2 cellular contexts compared by ENCODE assay signal in the genomic region with DNA sequence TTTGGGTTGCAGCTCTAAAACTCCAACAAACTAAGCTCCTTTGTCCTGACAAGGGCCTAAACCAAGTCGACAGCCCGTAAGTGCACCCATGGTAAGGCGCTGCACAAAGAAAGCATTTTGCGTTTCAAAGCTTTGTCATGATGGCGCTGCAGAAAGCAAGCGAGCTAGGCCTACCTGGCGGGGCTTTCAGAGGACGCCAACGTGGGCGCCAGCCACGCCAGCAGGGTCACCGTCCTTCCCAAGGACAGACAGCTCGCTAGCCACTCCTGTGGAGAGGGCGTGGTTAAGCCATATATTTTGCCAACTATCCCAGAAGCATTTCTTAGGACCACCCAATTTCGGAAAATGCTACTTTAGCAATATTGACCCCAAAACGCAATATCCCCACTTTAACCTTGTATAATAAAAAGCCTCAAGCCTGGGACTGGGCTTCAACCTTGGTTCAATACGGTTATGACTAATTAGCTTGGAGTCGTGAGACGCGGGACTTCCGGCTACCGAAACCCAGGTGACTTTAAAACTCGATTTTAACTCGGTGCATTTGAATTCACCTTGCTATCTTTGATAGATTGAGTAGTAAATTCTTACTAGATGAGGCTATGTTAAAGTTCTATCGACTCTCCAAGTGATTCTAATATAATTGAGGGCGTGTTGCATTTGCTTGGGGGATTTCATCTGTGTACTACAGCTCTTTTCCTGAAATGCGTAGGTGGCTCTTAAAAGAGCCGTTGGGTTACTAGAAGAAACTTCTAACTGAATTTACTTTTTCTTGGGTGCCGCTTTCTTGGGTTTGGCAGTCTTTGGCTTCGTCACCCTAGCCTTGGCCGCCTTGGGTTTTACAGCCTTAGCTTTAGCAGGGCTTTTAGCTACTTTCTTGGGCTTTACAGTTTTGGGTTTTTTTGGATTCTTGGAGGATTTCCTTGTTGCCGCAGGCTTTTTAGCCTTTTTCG.
TF ChIP-seq lines count a peak whose summit lies in the region.

No MANE protein-coding gene starts in this region.

TF ChIP-seq in SK-N-SH, 30 proteins besides CTCF, POLR2A, EP300 and RAD21:
- TF ChIP-seq, protein P1, sequence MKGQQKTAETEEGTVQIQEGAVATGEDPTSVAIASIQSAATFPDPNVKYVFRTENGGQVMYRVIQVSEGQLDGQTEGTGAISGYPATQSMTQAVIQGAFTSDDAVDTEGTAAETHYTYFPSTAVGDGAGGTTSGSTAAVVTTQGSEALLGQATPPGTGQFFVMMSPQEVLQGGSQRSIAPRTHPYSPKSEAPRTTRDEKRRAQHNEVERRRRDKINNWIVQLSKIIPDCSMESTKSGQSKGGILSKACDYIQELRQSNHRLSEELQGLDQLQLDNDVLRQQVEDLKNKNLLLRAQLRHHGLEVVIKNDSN (IDR thresholded peaks at IDR 0.05; ENCODE audit: borderline replicate concordance, low read depth), result no peak
- TF ChIP-seq FOXJ3 (CRISPR knock-in tag; IDR thresholded peaks at IDR 0.05) (no peak), RCOR1 (IDR thresholded peaks at IDR 0.05; ENCODE audit: low read length) (no peak), POLR2AphosphoS5 (IDR thresholded peaks at IDR 0.05; ENCODE audit: low read depth, low read length) (no peak), JUND (IDR thresholded peaks at IDR 0.05) (no peak), SMC3 (IDR thresholded peaks at IDR 0.05; ENCODE audit: low read depth, low read length) (no peak), EZH2phosphoT487 (IDR thresholded peaks at IDR 0.05; ENCODE audit: borderline replicate concordance, low read depth) (no peak), NRF1 (IDR thresholded peaks at IDR 0.05; ENCODE audit: low read depth, low read length) (no peak)
- TF ChIP-seq, protein P2, sequence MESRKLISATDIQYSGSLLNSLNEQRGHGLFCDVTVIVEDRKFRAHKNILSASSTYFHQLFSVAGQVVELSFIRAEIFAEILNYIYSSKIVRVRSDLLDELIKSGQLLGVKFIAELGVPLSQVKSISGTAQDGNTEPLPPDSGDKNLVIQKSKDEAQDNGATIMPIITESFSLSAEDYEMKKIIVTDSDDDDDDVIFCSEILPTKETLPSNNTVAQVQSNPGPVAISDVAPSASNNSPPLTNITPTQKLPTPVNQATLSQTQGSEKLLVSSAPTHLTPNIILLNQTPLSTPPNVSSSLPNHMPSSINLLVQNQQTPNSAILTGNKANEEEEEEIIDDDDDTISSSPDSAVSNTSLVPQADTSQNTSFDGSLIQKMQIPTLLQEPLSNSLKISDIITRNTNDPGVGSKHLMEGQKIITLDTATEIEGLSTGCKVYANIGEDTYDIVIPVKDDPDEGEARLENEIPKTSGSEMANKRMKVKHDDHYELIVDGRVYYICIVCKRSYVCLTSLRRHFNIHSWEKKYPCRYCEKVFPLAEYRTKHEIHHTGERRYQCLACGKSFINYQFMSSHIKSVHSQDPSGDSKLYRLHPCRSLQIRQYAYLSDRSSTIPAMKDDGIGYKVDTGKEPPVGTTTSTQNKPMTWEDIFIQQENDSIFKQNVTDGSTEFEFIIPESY (IDR thresholded peaks at IDR 0.05; ENCODE audit: borderline replicate concordance, low read depth), result no peak

TF ChIP-seq in SK-N-SH treated with all-trans-retinoic acid at 6 μM for 48 hours, 23 proteins besides CTCF, POLR2A, EP300 and RAD21:
- TF ChIP-seq, protein P3, sequence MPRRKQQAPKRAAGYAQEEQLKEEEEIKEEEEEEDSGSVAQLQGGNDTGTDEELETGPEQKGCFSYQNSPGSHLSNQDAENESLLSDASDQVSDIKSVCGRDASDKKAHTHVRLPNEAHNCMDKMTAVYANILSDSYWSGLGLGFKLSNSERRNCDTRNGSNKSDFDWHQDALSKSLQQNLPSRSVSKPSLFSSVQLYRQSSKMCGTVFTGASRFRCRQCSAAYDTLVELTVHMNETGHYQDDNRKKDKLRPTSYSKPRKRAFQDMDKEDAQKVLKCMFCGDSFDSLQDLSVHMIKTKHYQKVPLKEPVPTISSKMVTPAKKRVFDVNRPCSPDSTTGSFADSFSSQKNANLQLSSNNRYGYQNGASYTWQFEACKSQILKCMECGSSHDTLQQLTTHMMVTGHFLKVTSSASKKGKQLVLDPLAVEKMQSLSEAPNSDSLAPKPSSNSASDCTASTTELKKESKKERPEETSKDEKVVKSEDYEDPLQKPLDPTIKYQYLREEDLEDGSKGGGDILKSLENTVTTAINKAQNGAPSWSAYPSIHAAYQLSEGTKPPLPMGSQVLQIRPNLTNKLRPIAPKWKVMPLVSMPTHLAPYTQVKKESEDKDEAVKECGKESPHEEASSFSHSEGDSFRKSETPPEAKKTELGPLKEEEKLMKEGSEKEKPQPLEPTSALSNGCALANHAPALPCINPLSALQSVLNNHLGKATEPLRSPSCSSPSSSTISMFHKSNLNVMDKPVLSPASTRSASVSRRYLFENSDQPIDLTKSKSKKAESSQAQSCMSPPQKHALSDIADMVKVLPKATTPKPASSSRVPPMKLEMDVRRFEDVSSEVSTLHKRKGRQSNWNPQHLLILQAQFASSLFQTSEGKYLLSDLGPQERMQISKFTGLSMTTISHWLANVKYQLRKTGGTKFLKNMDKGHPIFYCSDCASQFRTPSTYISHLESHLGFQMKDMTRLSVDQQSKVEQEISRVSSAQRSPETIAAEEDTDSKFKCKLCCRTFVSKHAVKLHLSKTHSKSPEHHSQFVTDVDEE (CRISPR knock-in tag; IDR thresholded peaks at IDR 0.05), result no peak
- no peak for TF ChIP-seq TOX (CRISPR knock-in tag; IDR thresholded peaks at IDR 0.05; ENCODE audit: borderline replicate concordance)
- TF ChIP-seq ZNF565 (CRISPR knock-in tag; conservative IDR thresholded peaks at IDR 0.05; ENCODE audit: low read depth), result no peak
- TF ChIP-seq RARB (CRISPR knock-in tag; IDR thresholded peaks at IDR 0.05), result no peak
- TF ChIP-seq PPARA (CRISPR knock-in tag; IDR thresholded peaks at IDR 0.05; ENCODE audit: borderline replicate concordance), result no peak
- no peak for TF ChIP-seq ZC3H10 (CRISPR knock-in tag; IDR thresholded peaks at IDR 0.05)
- no peak for TF ChIP-seq ISL1 (CRISPR knock-in tag; IDR thresholded peaks at IDR 0.05)
- no peak for TF ChIP-seq OSR1 (CRISPR knock-in tag; IDR thresholded peaks at IDR 0.05)
- TF ChIP-seq ARNTL (CRISPR knock-in tag; IDR thresholded peaks at IDR 0.05; ENCODE audit: borderline replicate concordance, low read depth), result no peak
TF ChIP-seq in SK-N-SH treated with all-trans-retinoic acid at 6 μM for 48 hours: peak in this region for 0.
